In genomic region chr21:28725396-28725795, GRCh38 we compare ENCODE assay signal across 27 cellular contexts.
"Had no signal": no experiment of that assay in that cellular context is flagged by ENCODE, and none has a peak within 500 bp of the region (broad histone marks: within the 10 kb centered on the region; RNA-seq: fewer than 3 reads in every experiment).

No MANE protein-coding gene starts in this region.

- H3K4me3 Mint-ChIP-seq: activated CD8-positive, alpha-beta memory T cell treated with anti-CD3 and anti-CD28 coated beads, Interleukin-2, amount 10 ng/mL, durations not matched to agents 7 days and 5 days; activated naive CD8-positive, alpha-beta T cell treated with anti-CD3 and anti-CD28 coated beads, Interleukin-2, amount 50 U/mL, for 24 hours; activated T-cell treated with anti-CD3 and anti-CD28 coated beads, Interleukin-2, amount 50 U/mL, for 24 hours; central memory CD8-positive, alpha-beta T cell; WTC11 had no signal

- ATAC-seq: activated CD8-positive, alpha-beta memory T cell treated with anti-CD3 and anti-CD28 coated beads, Interleukin-2, amount 10 ng/mL, durations not matched to agents 7 days and 5 days; activated naive CD4-positive, alpha-beta T cell treated with anti-CD3 and anti-CD28 coated beads, Interleukin-2, amount 50 U/mL, for 72 hours; activated naive CD8-positive, alpha-beta T cell treated with anti-CD3 and anti-CD28 coated beads, Interleukin-2, amount 50 U/mL, for 24 hours; Panc1; T-helper 17 cell; WTC11 had no signal

- H3K27ac ChIP-seq: RWPE1 had no signal

- H3K9me3 Mint-ChIP-seq: activated naive CD4-positive, alpha-beta T cell treated with anti-CD3 and anti-CD28 coated beads, Interleukin-2, amount 50 U/mL, for 72 hours; activated naive CD8-positive, alpha-beta T cell treated with anti-CD3 and anti-CD28 coated beads, Interleukin-2, amount 50 U/mL, for 24 hours; activated T-cell treated with anti-CD3 and anti-CD28 coated beads, Interleukin-2, amount 50 U/mL, for 24 hours; central memory CD8-positive, alpha-beta T cell; WTC11 had no signal

- DNase-seq: activated CD4-positive, alpha-beta T cell treated with anti-CD3 and anti-CD28 coated beads for 48 hours; activated CD4-positive, alpha-beta T cell treated with anti-CD3 and anti-CD28 coated beads, Interleukin-2, amount 50 U/mL, for 48 hours; activated CD4-positive, CD25-positive, alpha-beta regulatory T cell treated with anti-CD3 and anti-CD28 coated beads, Interleukin-2, amount 50 U/mL, for 72 hours; activated CD8-positive, alpha-beta memory T cell treated with anti-CD3 and anti-CD28 coated beads, Interleukin-2, amount 10 ng/mL, durations not matched to agents 7 days and 5 days; activated effector memory CD4-positive, alpha-beta T cell treated with anti-CD3 and anti-CD28 coated beads, Interleukin-2, amount 50 U/mL, for 16 hours; activated naive CD4-positive, alpha-beta T cell treated with Interleukin-2 at 50 U/mL for 16 hours; activated naive CD8-positive, alpha-beta T cell treated with anti-CD3 and anti-CD28 coated beads, Interleukin-2, amount 50 U/mL, for 24 hours; activated T-cell treated with anti-CD3 and anti-CD28 coated beads, Interleukin-2, amount 50 U/mL, for 24 hours; amygdala; Kasumi-1; KBM-7; NCI-H1048; NCI-H146; NCI-H187 treated with DMSO at 0.1 percent for 48 hours; NCI-H345; NCI-H510A; NCI-H526 treated with DMSO at 0.1 percent for 48 hours; NK-92 treated with Interleukin-12 subunit alpha and Interleukin-12 subunit beta, amount 100 ng/mL, for 24 hours; OCI-M1; SIG-M5; T-helper 17 cell; T-helper 9 cell had no signal

- H3K36me3 Mint-ChIP-seq: activated naive CD4-positive, alpha-beta T cell treated with anti-CD3 and anti-CD28 coated beads, Interleukin-2, amount 50 U/mL, for 72 hours; WTC11 had no signal

- H3K4me1 Mint-ChIP-seq: activated CD8-positive, alpha-beta memory T cell treated with anti-CD3 and anti-CD28 coated beads, Interleukin-2, amount 10 ng/mL, durations not matched to agents 7 days and 5 days; activated naive CD8-positive, alpha-beta T cell treated with anti-CD3 and anti-CD28 coated beads, Interleukin-2, amount 50 U/mL, for 24 hours; central memory CD8-positive, alpha-beta T cell; T-helper 17 cell had no signal

- H3K27ac Mint-ChIP-seq: activated CD8-positive, alpha-beta memory T cell treated with anti-CD3 and anti-CD28 coated beads, Interleukin-2, amount 10 ng/mL, durations not matched to agents 7 days and 5 days; activated naive CD4-positive, alpha-beta T cell treated with anti-CD3 and anti-CD28 coated beads, Interleukin-2, amount 50 U/mL, for 72 hours; activated naive CD8-positive, alpha-beta T cell treated with anti-CD3 and anti-CD28 coated beads, Interleukin-2, amount 50 U/mL, for 24 hours; activated T-cell treated with anti-CD3 and anti-CD28 coated beads, Interleukin-2, amount 50 U/mL, for 24 hours; T-helper 17 cell; WTC11 had no signal
